ENCODE assay signal across 38 cellular contexts in the genomic region with DNA sequence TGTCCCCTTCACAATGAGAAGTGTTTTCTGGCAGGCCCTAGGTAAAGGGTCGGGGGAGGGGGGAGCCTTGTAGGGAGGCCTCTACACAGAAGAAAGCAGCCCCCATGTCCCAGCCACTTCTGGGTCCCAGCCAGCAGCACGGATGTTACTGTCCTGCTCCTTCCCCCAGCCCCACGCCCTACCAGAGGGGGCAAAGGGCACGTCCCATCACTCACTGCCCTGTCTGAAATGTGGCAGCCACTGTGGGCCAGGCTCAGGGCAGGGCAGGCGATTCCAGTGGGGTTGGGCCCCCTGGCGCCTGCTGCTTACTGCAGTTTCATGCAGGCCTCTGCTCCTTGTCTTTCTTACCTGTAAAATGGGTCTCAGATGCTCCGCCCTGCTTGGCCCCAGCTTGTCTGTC.
"Had no signal": no experiment of that assay in that cellular context is flagged by ENCODE, and none has a peak within 500 bp of the region (broad histone marks: within the 10 kb centered on the region; RNA-seq: fewer than 3 reads in every experiment).

No MANE protein-coding gene starts in this region.

- H3K27ac Mint-ChIP-seq: activated B cell treated with CpG ODN at 0.5 μM for 24 hours; activated CD4-positive, alpha-beta memory T cell treated with anti-CD3 and anti-CD28 coated beads for 36 hours; activated CD4-positive, alpha-beta T cell treated with anti-CD3 and anti-CD28 coated beads, Interleukin-2, amount 10 ng/mL, durations not matched to agents 24 days and 14 days; activated CD8-positive, alpha-beta T cell treated with anti-CD3 and anti-CD28 coated beads, Interleukin-2, amount 10 ng/mL, durations not matched to agents 7 days and 5 days; activated naive CD4-positive, alpha-beta T cell treated with anti-CD3 and anti-CD28 coated beads for 36 hours; activated naive CD8-positive, alpha-beta T cell treated with anti-CD3 and anti-CD28 coated beads for 36 hours; activated T-cell treated with anti-CD3 and anti-CD28 coated beads, Interleukin-2, amount 50 U/mL, for 72 hours; activated T-helper 1 cell treated with anti-CD3 and anti-CD28 coated beads, Interleukin-12 subunit alpha, Interleukin-12 subunit beta, Interleukin-2, Interleukin-4 antibody, amounts not matched to agents 30 ng/mL and 10 ng/mL and 1 ng/mL, durations not matched to agents 14 hours and 24 hours and 36 hours; activated T-helper 17 cell treated with anti-CD3 and anti-CD28 coated beads, Interleukin-2, amount 50 U/mL, for 72 hours; T-helper 1 cell treated with Interleukin-12 subunit alpha and Interleukin-12 subunit beta and Interleukin-4 antibody, amounts not matched to agents 30 μg/mL and 1 μg/mL, for 36 hours; T-helper 2 cell treated with Interferon-gamma antibody and Interleukin-4, amounts not matched to agents 5 μg/mL and 100 μg/mL, for 36 hours had no signal

- H3K9me3 Mint-ChIP-seq: activated B cell treated with CpG ODN at 0.5 μM for 24 hours; activated CD4-positive, alpha-beta memory T cell treated with anti-CD3 and anti-CD28 coated beads for 36 hours; activated CD4-positive, alpha-beta T cell treated with anti-CD3 and anti-CD28 coated beads, Interleukin-2, amount 10 ng/mL, durations not matched to agents 24 days and 14 days; activated naive CD4-positive, alpha-beta T cell treated with anti-CD3 and anti-CD28 coated beads for 36 hours; activated naive CD4-positive, alpha-beta T cell treated with anti-CD3 and anti-CD28 coated beads, Interleukin-2, amount 50 U/mL, for 72 hours; activated naive CD8-positive, alpha-beta T cell treated with anti-CD3 and anti-CD28 coated beads for 36 hours; activated T-cell treated with anti-CD3 and anti-CD28 coated beads, Interleukin-2, amount 50 U/mL, for 4 hours; activated T-cell treated with anti-CD3 and anti-CD28 coated beads, Interleukin-2, amount 50 U/mL, for 72 hours; activated T-helper 1 cell treated with anti-CD3 and anti-CD28 coated beads, Interleukin-12 subunit alpha, Interleukin-12 subunit beta, Interleukin-2, Interleukin-4 antibody, amounts not matched to agents 30 ng/mL and 10 ng/mL and 1 ng/mL, durations not matched to agents 14 hours and 24 hours and 36 hours; activated T-helper 17 cell treated with anti-CD3 and anti-CD28 coated beads, Interleukin-2, amount 50 U/mL, for 72 hours; T-helper 1 cell treated with Interleukin-12 subunit alpha and Interleukin-12 subunit beta and Interleukin-4 antibody, amounts not matched to agents 30 μg/mL and 1 μg/mL, for 36 hours; T-helper 2 cell treated with Interferon-gamma antibody and Interleukin-4, amounts not matched to agents 5 μg/mL and 100 μg/mL, for 36 hours had no signal

- DNase-seq: activated B cell treated with CpG ODN at 0.5 μM for 24 hours; activated CD4-positive, alpha-beta memory T cell treated with anti-CD3 and anti-CD28 coated beads for 36 hours; activated CD4-positive, alpha-beta T cell treated with anti-CD3 and anti-CD28 coated beads for 4 hours; activated CD4-positive, alpha-beta T cell treated with anti-CD3 and anti-CD28 coated beads, Interleukin-2, amount 10 ng/mL, durations not matched to agents 24 days and 14 days; activated CD4-positive, alpha-beta T cell treated with anti-CD3 and anti-CD28 coated beads, Interleukin-2, amount 50 U/mL, for 1 hour; activated CD4-positive, alpha-beta T cell treated with anti-CD3 and anti-CD28 coated beads, Interleukin-2, amount 50 U/mL, for 4 hours; activated CD4-positive, CD25-positive, alpha-beta regulatory T cell treated with anti-CD3 and anti-CD28 coated beads, Interleukin-2, amount 50 U/mL, for 72 hours; activated CD8-positive, alpha-beta memory T cell treated with anti-CD3 and anti-CD28 coated beads for 24 hours; activated CD8-positive, alpha-beta memory T cell treated with anti-CD3 and anti-CD28 coated beads, Interleukin-2, amount 50 U/mL, for 4 hours; activated CD8-positive, alpha-beta T cell treated with anti-CD3 and anti-CD28 coated beads, Interleukin-2, amount 10 ng/mL, durations not matched to agents 7 days and 5 days; activated effector memory CD4-positive, alpha-beta T cell treated with anti-CD3 and anti-CD28 coated beads, Interleukin-2, amount 50 U/mL, for 16 hours; activated gamma-delta T cell treated with Interleukin-2 at 50 U/mL for 16 hours; activated naive CD4-positive, alpha-beta T cell; activated naive CD4-positive, alpha-beta T cell treated with anti-CD3 and anti-CD28 coated beads for 36 hours; activated naive CD4-positive, alpha-beta T cell treated with anti-CD3 and anti-CD28 coated beads, Interleukin-2, amount 50 U/mL, for 16 hours; activated naive CD8-positive, alpha-beta T cell treated with anti-CD3 and anti-CD28 coated beads for 36 hours; activated T-cell treated with anti-CD3 and anti-CD28 coated beads for 4 hours; activated T-cell treated with anti-CD3 and anti-CD28 coated beads, Interleukin-2, amount 50 U/mL, for 1 hour; activated T-cell treated with anti-CD3 and anti-CD28 coated beads, Interleukin-2, amount 50 U/mL, for 4 hours; activated T-cell treated with anti-CD3 and anti-CD28 coated beads, Interleukin-2, amount 50 U/mL, for 72 hours; adrenal gland; amniotic stem cell; aorta; body of pancreas; brain microvascular endothelial cell; central memory CD4-positive, alpha-beta T cell; T-helper 1 cell; T-helper 2 cell; T-helper 9 cell had no signal

- FAIRE-seq: astrocyte, TTC549 had no signal

- H3K4me1 ChIP-seq: breast epithelium had no signal

- H3K4me1 Mint-ChIP-seq: activated T-helper 17 cell treated with anti-CD3 and anti-CD28 coated beads, Interleukin-2, amount 50 U/mL, for 72 hours had no signal

- H3K36me3 ChIP-seq: breast epithelium had no signal

- H3K27me3 Mint-ChIP-seq: activated B cell treated with CpG ODN at 0.5 μM for 24 hours; activated CD4-positive, alpha-beta memory T cell treated with anti-CD3 and anti-CD28 coated beads for 36 hours; activated CD4-positive, alpha-beta T cell treated with anti-CD3 and anti-CD28 coated beads, Interleukin-2, amount 10 ng/mL, durations not matched to agents 24 days and 14 days; activated naive CD8-positive, alpha-beta T cell treated with anti-CD3 and anti-CD28 coated beads for 36 hours; activated T-helper 17 cell treated with anti-CD3 and anti-CD28 coated beads, Interleukin-2, amount 50 U/mL, for 72 hours had no signal

- H3K4me3 Mint-ChIP-seq: activated B cell treated with CpG ODN at 0.5 μM for 24 hours; activated CD4-positive, alpha-beta memory T cell treated with anti-CD3 and anti-CD28 coated beads for 36 hours; activated CD4-positive, alpha-beta T cell treated with anti-CD3 and anti-CD28 coated beads, Interleukin-2, amount 10 ng/mL, durations not matched to agents 24 days and 14 days; activated CD8-positive, alpha-beta T cell treated with anti-CD3 and anti-CD28 coated beads, Interleukin-2, amount 10 ng/mL, durations not matched to agents 7 days and 5 days; activated naive CD4-positive, alpha-beta T cell treated with anti-CD3 and anti-CD28 coated beads for 36 hours; activated naive CD8-positive, alpha-beta T cell treated with anti-CD3 and anti-CD28 coated beads for 36 hours; activated T-cell treated with anti-CD3 and anti-CD28 coated beads, Interleukin-2, amount 50 U/mL, for 4 hours; activated T-cell treated with anti-CD3 and anti-CD28 coated beads, Interleukin-2, amount 50 U/mL, for 72 hours; activated T-helper 1 cell treated with anti-CD3 and anti-CD28 coated beads, Interleukin-12 subunit alpha, Interleukin-12 subunit beta, Interleukin-2, Interleukin-4 antibody, amounts not matched to agents 30 ng/mL and 10 ng/mL and 1 ng/mL, durations not matched to agents 14 hours and 24 hours and 36 hours; activated T-helper 17 cell treated with anti-CD3 and anti-CD28 coated beads, Interleukin-2, amount 50 U/mL, for 72 hours; T-helper 1 cell treated with Interleukin-12 subunit alpha and Interleukin-12 subunit beta and Interleukin-4 antibody, amounts not matched to agents 30 μg/mL and 1 μg/mL, for 36 hours; T-helper 2 cell treated with Interferon-gamma antibody and Interleukin-4, amounts not matched to agents 5 μg/mL and 100 μg/mL, for 36 hours had no signal

- H3K4me3 ChIP-seq: adrenal gland, body of pancreas, breast epithelium had no signal

- H3K27me3 ChIP-seq: adrenal gland, body of pancreas, brain microvascular endothelial cell, breast epithelium had no signal

- H3K27ac ChIP-seq: adrenal gland, body of pancreas, brain microvascular endothelial cell, breast epithelium, VCaP had no signal

- ATAC-seq: activated CD8-positive, alpha-beta T cell treated with anti-CD3 and anti-CD28 coated beads, Interleukin-2, amount 10 ng/mL, durations not matched to agents 7 days and 5 days; activated naive CD4-positive, alpha-beta T cell treated with anti-CD3 and anti-CD28 coated beads, Interleukin-2, amount 50 U/mL, for 72 hours; activated T-cell treated with anti-CD3 and anti-CD28 coated beads, Interleukin-2, amount 50 U/mL, for 4 hours; activated T-cell treated with anti-CD3 and anti-CD28 coated beads, Interleukin-2, amount 50 U/mL, for 72 hours; activated T-helper 17 cell treated with anti-CD3 and anti-CD28 coated beads, Interleukin-2, amount 50 U/mL, for 72 hours; body of pancreas had no signal

- H3K9me3 ChIP-seq: adrenal gland, body of pancreas, breast epithelium had no signal
